ENCODE assay signal across 19 cellular contexts in genomic region chr16:79449906-79450305, GRCh38.
DNase-seq lines count a peak whose midpoint lies in the region; ATAC-seq lines count a peak whose summit lies in the region.
"Had no signal": no experiment of that assay in that cellular context is flagged by ENCODE, and none has a peak within 500 bp of the region (broad histone marks: within the 10 kb centered on the region; RNA-seq: fewer than 3 reads in every experiment).

No MANE protein-coding gene starts in this region.

- H3K27ac ChIP-seq in right cardiac atrium (ENCODE audit: low read length): no peak overlapping the region
- H3K27ac ChIP-seq: 22Rv1, A549, GM23248 had no signal

- no peaks in the 10 kb centered on the region for H3K4me1 ChIP-seq in right cardiac atrium (ENCODE audit: control insufficient read depth, insufficient read depth, low read length)
- H3K4me1 ChIP-seq: A549, Caco-2 had no signal

- WGBS in right cardiac atrium: 88% methylated on average over 6 of the region's 6 CpGs

- ATAC-seq in Right ventricle myocardium inferior (peak; percentile 31), right cardiac atrium (no peak), HG02759 (IDR thresholded peaks at IDR 0.05; ENCODE audit: unreplicated experiment) (no peak)
- ATAC-seq: A549; CD8-positive, alpha-beta T cell had no signal

- intact Hi-C loops in Right ventricle myocardium inferior (cut with DNase I): no loop called here
- intact Hi-C loops in right cardiac atrium (cut with DNase I): no loop called here

- no peak overlapping the region for H3K4me3 ChIP-seq in right cardiac atrium (ENCODE audit: low read length)
- H3K4me3 ChIP-seq: A549, GM23248 had no signal

- DNase-seq in Right ventricle myocardium inferior (ENCODE audit: missing footprints): no peak
- DNase-seq in right cardiac atrium: no peak
- peak; percentile 70 for DNase-seq in CD1c-positive myeloid dendritic cell (ENCODE audit: extremely low spot score)
- DNase-seq in medulla oblongata (ENCODE audit: extremely low spot score): peak; percentile 15
- DNase-seq in A172 (ENCODE audit: low spot score): no peak
- DNase-seq: ACHN; AML-193; C1 segment of cervical spinal cord; Caco-2; CD4-positive, CD25-positive, alpha-beta regulatory T cell; CD8-positive, alpha-beta T cell; DMS153; DND-41; GM23248; H7; HCEC 1CT had no signal

- H3K9me3 ChIP-seq in right cardiac atrium (ENCODE audit: control insufficient read depth, low read length): no peaks in the 10 kb centered on the region
- H3K9me3 ChIP-seq: A549, Caco-2 had no signal

- H3K27me3 ChIP-seq in right cardiac atrium (ENCODE audit: control insufficient read depth, insufficient read depth): no peaks in the 10 kb centered on the region

Comparison
In these comparisons a context has a peak if more than half of its experiments do, and no peak if none do; other contexts are left out.
1. DNase-seq: peak in CD1c-positive myeloid dendritic cell (single experiment) and medulla oblongata (single experiment); none in Right ventricle myocardium inferior (single experiment), right cardiac atrium (0 of 3) and A172 (single experiment).